Comparison of ENCODE assay signal across 23 cellular contexts in genomic region chr5:113902917-113903681, GRCh38.
DNase-seq lines count a peak whose midpoint lies in the region; ATAC-seq and TF ChIP-seq lines count a peak whose summit lies in the region.
"Had no signal": no experiment of that assay in that cellular context is flagged by ENCODE, and none has a peak within 500 bp of the region (broad histone marks: within the 10 kb centered on the region; RNA-seq: fewer than 3 reads in every experiment).

No MANE protein-coding gene starts in this region.

- H3K36me3 ChIP-seq in BE2C (no peaks in the 10 kb centered on the region), mesodermal cell (ENCODE audit: control insufficient read depth, insufficient read depth, low read length) (no peaks in the 10 kb centered on the region), Caco-2 (ENCODE audit: control insufficient read depth, insufficient read depth, low read length) (no peaks in the 10 kb centered on the region)
- H3K36me3 ChIP-seq: MG63, SJCRH30 had no signal

- H3K27me3 Mint-ChIP-seq in WTC11 (ENCODE audit: low read depth), result no peaks in the 10 kb centered on the region
- H3K27me3 Mint-ChIP-seq in Caco-2 (ENCODE audit: insufficient read depth, unreplicated experiment), result peaks cover 8% of the 10 kb centered on the region
- H3K27me3 Mint-ChIP-seq: CD8-positive, alpha-beta memory T cell had no signal

- peak overlapping the region; percentile 54 for H3K27ac ChIP-seq in mesodermal cell (ENCODE audit: low read depth, low read length, severe bottlenecking)
- H3K27ac ChIP-seq: C4-2B, GM23248, PC-9, SJCRH30 had no signal

- H3K9me3 Mint-ChIP-seq in WTC11 (peaks cover 3% of the 10 kb centered on the region; the same call in 1 of the 2 replicates), Caco-2 (ENCODE audit: unreplicated experiment) (no peaks in the 10 kb centered on the region)
- H3K9me3 Mint-ChIP-seq: H9 had no signal

- H3K4me1 ChIP-seq in BE2C, result peaks cover 8% of the 10 kb centered on the region
- H3K4me1 ChIP-seq in mesodermal cell (ENCODE audit: control insufficient read depth, insufficient read depth, low read length, poor library complexity, severe bottlenecking), result no peaks in the 10 kb centered on the region
- no peaks in the 10 kb centered on the region for H3K4me1 ChIP-seq in Caco-2
- H3K4me1 ChIP-seq: SJCRH30 had no signal

- H3K4me3 ChIP-seq in BE2C (ENCODE audit: low read depth, low read length) (no peak overlapping the region), mesodermal cell (ENCODE audit: extremely low read depth, insufficient read depth, low read length, poor library complexity, severe bottlenecking) (no peak overlapping the region), Caco-2 (ENCODE audit: low read depth, low read length) (no peak overlapping the region)
- H3K4me3 ChIP-seq: GM23248, MG63, PC-9, SJCRH30 had no signal

- POLR2A ChIA-PET in WTC11 (lab: Charles Lee) (no interaction called here), Caco-2 (lab: Charles Lee) (no interaction called here)

- DNase-seq in BE2C (peak; percentile 18), NCI-H82 (lab: John Stamatoyannopoulos, UW) (peak; percentile 49), WTC11 (ENCODE audit: low spot score) (no peak), DMS53 treated with DMSO at 0.1 percent for 48 hours (lab: John Stamatoyannopoulos, UW; ENCODE audit: unreplicated experiment) (no peak), Caco-2 (no peak), NCI-H2196 treated with DMSO at 0.1 percent for 48 hours (lab: John Stamatoyannopoulos, UW; ENCODE audit: unreplicated experiment) (no peak)
- DNase-seq: Calu3; CD8-positive, alpha-beta memory T cell; DMS153; GM23248; H9; KG1; MG63; NCI-H1694 treated with DMSO at 0.1 percent for 48 hours; NCI-H2081; NCI-H226; NCI-H510A; PC-9; SJCRH30; T-helper 1 cell had no signal

- no peaks in the 10 kb centered on the region for H3K36me3 Mint-ChIP-seq in WTC11
- H3K36me3 Mint-ChIP-seq in Caco-2 (ENCODE audit: insufficient read depth, unreplicated experiment), result no peaks in the 10 kb centered on the region
- H3K36me3 Mint-ChIP-seq: CD8-positive, alpha-beta memory T cell had no signal

- H3K27ac Mint-ChIP-seq in WTC11, result no peak overlapping the region
- H3K27ac Mint-ChIP-seq in Caco-2 (ENCODE audit: unreplicated experiment), result no peak overlapping the region
- H3K27ac Mint-ChIP-seq: CD8-positive, alpha-beta memory T cell; H9 had no signal

- H3K27me3 ChIP-seq in BE2C (no peaks in the 10 kb centered on the region), Caco-2 (replicated peaks; ENCODE audit: control insufficient read depth, insufficient read depth, low read length) (no peaks in the 10 kb centered on the region)
- H3K27me3 ChIP-seq: SJCRH30 had no signal

- no peak overlapping the region for H3K4me3 Mint-ChIP-seq in WTC11
- no peak overlapping the region for H3K4me3 Mint-ChIP-seq in Caco-2 (ENCODE audit: unreplicated experiment)
- H3K4me3 Mint-ChIP-seq: CD8-positive, alpha-beta memory T cell; H9 had no signal

- H3K9me3 ChIP-seq in BE2C, result no peaks in the 10 kb centered on the region
- H3K9me3 ChIP-seq in mesodermal cell (ENCODE audit: control insufficient read depth, low read length), result no peaks in the 10 kb centered on the region
- H3K9me3 ChIP-seq in Caco-2, result no peaks in the 10 kb centered on the region
- H3K9me3 ChIP-seq: MG63, SJCRH30 had no signal

- CTCF ChIA-PET in WTC11 (lab: Charles Lee), result interaction anchor here (1.2 kb wide), 1 partner anchor 224 kb away, joined by 5 read pairs; no protein-coding TSS in a partner anchor
- CTCF ChIA-PET in Caco-2 (lab: Charles Lee), result no interaction called here

- H3K4me1 Mint-ChIP-seq in WTC11, result no peaks in the 10 kb centered on the region
- H3K4me1 Mint-ChIP-seq in Caco-2 (ENCODE audit: low read depth, unreplicated experiment), result no peaks in the 10 kb centered on the region
- H3K4me1 Mint-ChIP-seq: CD8-positive, alpha-beta memory T cell; H9 had no signal

- intact Hi-C loops in Caco-2 (cut with micrococcal nuclease; ENCODE audit: unreplicated experiment), result no loop called here

- BruUV-seq in Caco-2 (replicated peaks; lab: Mats Ljungman, UMichigan), result no TSS peak

- 60 to 91% methylated on average over 1 of the region's 2 CpGs for WGBS in mesodermal cell (ENCODE audit: insufficient coverage in 2 of 2), 2 experiments

- no peak for TF ChIP-seq CTCF in BE2C (IDR thresholded peaks at IDR 0.05; ENCODE audit: low read depth, low read length)
- TF ChIP-seq CTCF in WTC11 (IDR thresholded peaks at IDR 0.05), result no peak
- no peak for TF ChIP-seq CTCF in Caco-2 (IDR thresholded peaks at IDR 0.05; ENCODE audit: insufficient read depth in 1 of 2, low read depth in 1 of 2, low read length in 1 of 2, severe bottlenecking in 1 of 2, unreplicated experiment in 1 of 2)

- no peak for ATAC-seq in WTC11
- ATAC-seq: Right ventricle myocardium inferior had no signal

TF ChIP-seq in WTC11, 78 proteins besides CTCF, POLR2A, EP300 and RAD21:
- TF ChIP-seq, protein P1, sequence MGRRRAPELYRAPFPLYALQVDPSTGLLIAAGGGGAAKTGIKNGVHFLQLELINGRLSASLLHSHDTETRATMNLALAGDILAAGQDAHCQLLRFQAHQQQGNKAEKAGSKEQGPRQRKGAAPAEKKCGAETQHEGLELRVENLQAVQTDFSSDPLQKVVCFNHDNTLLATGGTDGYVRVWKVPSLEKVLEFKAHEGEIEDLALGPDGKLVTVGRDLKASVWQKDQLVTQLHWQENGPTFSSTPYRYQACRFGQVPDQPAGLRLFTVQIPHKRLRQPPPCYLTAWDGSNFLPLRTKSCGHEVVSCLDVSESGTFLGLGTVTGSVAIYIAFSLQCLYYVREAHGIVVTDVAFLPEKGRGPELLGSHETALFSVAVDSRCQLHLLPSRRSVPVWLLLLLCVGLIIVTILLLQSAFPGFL (CRISPR knock-in tag; IDR thresholded peaks at IDR 0.05; ENCODE audit: borderline replicate concordance), result no peak
- TF ChIP-seq OVOL2 (CRISPR knock-in tag; IDR thresholded peaks at IDR 0.05; ENCODE audit: borderline replicate concordance) (no peak), CDX4 (CRISPR knock-in tag; IDR thresholded peaks at IDR 0.05; ENCODE audit: borderline replicate concordance) (peak; percentile 46; the same call in 1 of the 2 replicates), TCF7 (CRISPR knock-in tag; IDR thresholded peaks at IDR 0.05; ENCODE audit: low read depth) (no peak), PRDM15 (CRISPR knock-in tag; IDR thresholded peaks at IDR 0.05) (no peak)

Comparison
In these comparisons a context has a peak if more than half of its experiments do, and no peak if none do; other contexts are left out.
1. DNase-seq: peak in BE2C (single experiment) and NCI-H82 (single experiment); none in WTC11 (single experiment), DMS53 treated with DMSO at 0.1 percent for 48 hours (single experiment), Caco-2 (0 of 2) and NCI-H2196 treated with DMSO at 0.1 percent for 48 hours (single experiment).